ENCODE assay signal across 4 cellular contexts in the genomic region with DNA sequence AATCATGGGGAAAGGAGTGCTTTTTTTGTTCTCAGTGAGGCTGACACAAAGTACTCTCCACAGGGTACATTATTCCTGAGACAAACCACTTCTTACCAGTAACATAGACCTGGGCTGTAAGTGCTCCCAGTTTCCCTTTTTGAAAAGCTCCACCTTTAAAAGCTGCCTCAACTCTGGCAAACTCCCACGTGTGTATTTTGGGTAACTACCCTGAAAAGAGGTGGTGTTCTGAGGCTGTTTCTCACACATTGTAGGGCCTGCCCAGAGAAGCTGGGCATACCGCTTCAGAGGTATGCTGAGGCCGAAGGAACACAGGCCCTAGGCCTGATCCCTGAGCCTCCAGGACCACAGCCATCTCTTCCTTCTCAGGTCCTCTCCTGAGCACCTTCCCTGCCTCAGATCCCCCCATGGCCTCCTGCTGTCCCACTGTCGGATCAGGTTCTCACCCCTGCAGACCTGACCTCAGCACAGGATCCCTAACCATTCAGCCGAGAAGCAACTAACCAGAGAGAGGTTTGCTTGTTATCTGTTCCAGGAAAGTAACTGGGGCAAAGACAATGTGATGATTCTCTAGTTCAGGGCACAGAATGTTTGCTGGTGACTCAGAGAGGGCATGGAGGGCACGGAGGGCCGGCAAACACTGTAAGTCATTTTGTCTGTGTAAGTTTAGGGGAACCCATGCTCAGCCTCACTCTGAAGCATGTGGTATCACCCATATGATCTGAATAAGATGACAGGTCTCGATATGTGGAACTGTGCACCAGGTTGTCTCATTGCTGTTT. TPM values are rescaled to one million over a fixed set of nuclear protein-coding genes. Genes with fewer than 3 reads are reported as not detected.
"Had no signal": no experiment of that assay in that cellular context is flagged by ENCODE, and none has a peak within 500 bp of the region (broad histone marks: within the 10 kb centered on the region; RNA-seq: fewer than 3 reads in every experiment).

No MANE protein-coding gene starts in this region.

RNA-seq across cellular contexts. Expression of a gene that starts 36.1 kb away (rescaled TPM):
- total RNA-seq: bronchial epithelial cell, MCF 10A, Right ventricle myocardium inferior, RPMI7951 had no signal
